Comparison of ENCODE assay signal across 2 cellular contexts in genomic region chr1:56834137-56834900, GRCh38.
TF ChIP-seq lines count a peak whose summit lies in the region.

No MANE protein-coding gene starts in this region.

TF ChIP-seq in HepG2, 621 proteins besides CTCF, POLR2A, EP300 and RAD21:
- 0 out of 2 replicates have a peak, but pooled peaks have one; percentile 33 for TF ChIP-seq ZNF572 (CRISPR knock-in tag; IDR thresholded peaks at IDR 0.05)
- TF ChIP-seq, protein P1, sequence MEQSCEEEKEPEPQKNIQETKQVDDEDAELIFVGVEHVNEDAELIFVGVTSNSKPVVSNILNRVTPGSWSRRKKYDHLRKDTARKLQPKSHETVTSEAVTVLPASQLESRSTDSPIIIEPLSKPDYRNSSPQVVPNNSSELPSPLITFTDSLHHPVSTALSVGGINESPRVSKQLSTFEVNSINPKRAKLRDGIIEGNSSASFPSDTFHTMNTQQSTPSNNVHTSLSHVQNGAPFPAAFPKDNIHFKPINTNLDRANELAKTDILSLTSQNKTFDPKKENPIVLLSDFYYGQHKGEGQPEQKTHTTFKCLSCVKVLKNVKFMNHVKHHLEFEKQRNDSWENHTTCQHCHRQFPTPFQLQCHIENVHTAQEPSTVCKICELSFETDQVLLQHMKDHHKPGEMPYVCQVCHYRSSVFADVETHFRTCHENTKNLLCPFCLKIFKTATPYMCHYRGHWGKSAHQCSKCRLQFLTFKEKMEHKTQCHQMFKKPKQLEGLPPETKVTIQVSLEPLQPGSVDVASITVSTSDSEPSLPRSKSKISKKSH (CRISPR knock-in tag; IDR thresholded peaks at IDR 0.05; ENCODE audit: borderline replicate concordance): no peak

TF ChIP-seq in SK-N-SH, 30 proteins besides CTCF, POLR2A, EP300 and RAD21:
- TF ChIP-seq RCOR1 (IDR thresholded peaks at IDR 0.05; ENCODE audit: low read length) (no peak), GATA2 (CRISPR knock-in tag; IDR thresholded peaks at IDR 0.05) (no peak), GABPA (IDR thresholded peaks at IDR 0.05; ENCODE audit: low read depth) (no peak), NFIC (IDR thresholded peaks at IDR 0.05; ENCODE audit: borderline replicate concordance) (no peak), SMC3 (IDR thresholded peaks at IDR 0.05; ENCODE audit: low read depth, low read length) (no peak), MXI1 (IDR thresholded peaks at IDR 0.05; ENCODE audit: low read depth, low read length) (no peak), RFX5 (IDR thresholded peaks at IDR 0.05; ENCODE audit: low read length) (no peak), TCF12 (IDR thresholded peaks at IDR 0.05) (no peak), FOXM1 (IDR thresholded peaks at IDR 0.05; ENCODE audit: low read depth) (no peak)
- TF ChIP-seq, protein P2, sequence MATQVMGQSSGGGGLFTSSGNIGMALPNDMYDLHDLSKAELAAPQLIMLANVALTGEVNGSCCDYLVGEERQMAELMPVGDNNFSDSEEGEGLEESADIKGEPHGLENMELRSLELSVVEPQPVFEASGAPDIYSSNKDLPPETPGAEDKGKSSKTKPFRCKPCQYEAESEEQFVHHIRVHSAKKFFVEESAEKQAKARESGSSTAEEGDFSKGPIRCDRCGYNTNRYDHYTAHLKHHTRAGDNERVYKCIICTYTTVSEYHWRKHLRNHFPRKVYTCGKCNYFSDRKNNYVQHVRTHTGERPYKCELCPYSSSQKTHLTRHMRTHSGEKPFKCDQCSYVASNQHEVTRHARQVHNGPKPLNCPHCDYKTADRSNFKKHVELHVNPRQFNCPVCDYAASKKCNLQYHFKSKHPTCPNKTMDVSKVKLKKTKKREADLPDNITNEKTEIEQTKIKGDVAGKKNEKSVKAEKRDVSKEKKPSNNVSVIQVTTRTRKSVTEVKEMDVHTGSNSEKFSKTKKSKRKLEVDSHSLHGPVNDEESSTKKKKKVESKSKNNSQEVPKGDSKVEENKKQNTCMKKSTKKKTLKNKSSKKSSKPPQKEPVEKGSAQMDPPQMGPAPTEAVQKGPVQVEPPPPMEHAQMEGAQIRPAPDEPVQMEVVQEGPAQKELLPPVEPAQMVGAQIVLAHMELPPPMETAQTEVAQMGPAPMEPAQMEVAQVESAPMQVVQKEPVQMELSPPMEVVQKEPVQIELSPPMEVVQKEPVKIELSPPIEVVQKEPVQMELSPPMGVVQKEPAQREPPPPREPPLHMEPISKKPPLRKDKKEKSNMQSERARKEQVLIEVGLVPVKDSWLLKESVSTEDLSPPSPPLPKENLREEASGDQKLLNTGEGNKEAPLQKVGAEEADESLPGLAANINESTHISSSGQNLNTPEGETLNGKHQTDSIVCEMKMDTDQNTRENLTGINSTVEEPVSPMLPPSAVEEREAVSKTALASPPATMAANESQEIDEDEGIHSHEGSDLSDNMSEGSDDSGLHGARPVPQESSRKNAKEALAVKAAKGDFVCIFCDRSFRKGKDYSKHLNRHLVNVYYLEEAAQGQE (IDR thresholded peaks at IDR 0.05; ENCODE audit: low read depth, low read length): no peak
